10 cellular contexts compared by ENCODE assay signal in the genomic region with DNA sequence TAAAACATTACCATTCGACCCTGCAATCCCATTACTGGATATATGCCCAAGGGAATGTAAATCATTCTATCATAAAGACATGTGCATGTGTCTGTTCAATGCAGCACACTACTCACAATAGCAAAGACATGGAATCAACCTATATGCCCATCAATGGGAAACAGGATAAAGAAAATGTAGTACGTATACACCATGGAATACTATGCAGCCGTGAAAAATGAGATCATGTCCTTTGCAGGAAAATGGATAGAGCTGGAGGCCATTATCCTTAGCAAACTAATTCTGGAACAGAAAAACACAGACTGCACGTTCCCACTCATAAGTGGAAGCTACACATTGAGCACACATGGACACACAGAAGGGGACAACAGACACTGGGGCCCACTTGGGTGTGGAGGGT. TPM values are rescaled to one million over a fixed set of nuclear protein-coding genes. Genes with fewer than 3 reads are reported as not detected.
"Had no signal": no experiment of that assay in that cellular context is flagged by ENCODE, and none has a peak within 500 bp of the region (broad histone marks: within the 10 kb centered on the region; RNA-seq: fewer than 3 reads in every experiment).

No MANE protein-coding gene starts in this region.

- DNase-seq: GM23248, GOT3, H7, IMR-90, KBM-7 had no signal

- H3K36me3 ChIP-seq: HAP-1 had no signal

- H2AFZ ChIP-seq: GM23248 had no signal

- ATAC-seq: HCT116 had no signal

- H3K27ac ChIP-seq: GM23248, KMS-11 had no signal

- H3K4me3 ChIP-seq: GM23248, HAP-1 had no signal

- H3K9me3 ChIP-seq: HAP-1 had no signal

- H3K4me2 ChIP-seq: KMS-11 had no signal

- H3K4me1 ChIP-seq: HAP-1 had no signal

- H3K9ac ChIP-seq: GM23248, KMS-11 had no signal

- FAIRE-seq: HTR-8/SVneo had no signal

RNA-seq across cellular contexts. Expression of gene PYDC2, which starts 20.4 kb away (rescaled TPM):
- total RNA-seq: GM23248, H7, HT-29, IMR-90 had no signal
- polyA plus RNA-seq: GM23248, IMR-90 had no signal
